15 cellular contexts compared by ENCODE assay signal in the genomic region with DNA sequence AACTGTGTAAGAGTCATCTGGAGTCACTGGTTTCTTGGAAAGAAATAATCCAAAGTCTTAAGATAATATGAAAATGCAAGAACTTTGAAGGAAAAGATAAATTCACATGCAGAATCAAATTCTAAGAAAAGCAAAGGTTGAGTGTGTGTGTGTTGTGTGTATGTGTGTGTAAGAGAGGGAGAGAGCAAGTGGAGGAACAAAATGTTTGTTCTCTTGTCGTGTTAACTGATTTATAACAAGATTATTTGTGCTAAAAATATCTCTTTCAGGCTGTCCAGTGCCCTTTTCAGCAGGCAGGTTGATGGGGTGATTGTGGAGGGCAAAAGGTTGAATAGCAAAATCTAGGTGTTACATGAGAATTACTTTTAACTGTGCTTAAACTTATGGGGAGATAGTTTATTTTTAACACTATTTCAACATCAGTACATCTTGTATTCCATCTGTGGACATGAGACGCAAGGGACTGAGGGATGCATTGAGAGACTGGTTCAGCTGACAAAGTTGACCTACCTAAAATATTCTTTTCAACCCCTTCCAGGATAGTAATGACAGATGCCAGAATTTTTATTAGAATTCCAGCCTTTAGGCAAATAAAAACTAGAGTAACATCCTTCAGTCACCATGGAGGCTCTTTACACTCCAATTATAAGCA.
"Had no signal": no experiment of that assay in that cellular context is flagged by ENCODE, and none has a peak within 500 bp of the region (broad histone marks: within the 10 kb centered on the region; RNA-seq: fewer than 3 reads in every experiment).

No MANE protein-coding gene starts in this region.

- H3K27ac ChIP-seq: colonic mucosa, heart right ventricle, right atrium auricular region, suprapubic skin had no signal

- H3K4me3 ChIP-seq: colonic mucosa, heart right ventricle, right atrium auricular region, smooth muscle cell, suprapubic skin, thyroid gland had no signal

- H3K27me3 ChIP-seq: colonic mucosa, heart right ventricle, right atrium auricular region, suprapubic skin, thyroid gland had no signal

- H3K9me3 ChIP-seq: colonic mucosa, heart right ventricle, right atrium auricular region, suprapubic skin, thyroid gland had no signal

- ATAC-seq: left lobe of liver; naive thymus-derived CD4-positive, alpha-beta T cell had no signal

- H3K4me1 ChIP-seq: colonic mucosa had no signal

- H3K36me3 ChIP-seq: colonic mucosa, heart right ventricle, right atrium auricular region, suprapubic skin, thyroid gland had no signal

- DNase-seq: cerebellar nuclear complex; colonic mucosa; dermis blood vessel endothelial cell; foreskin melanocyte; heart right ventricle; islet precursor cell; midbrain; naive thymus-derived CD4-positive, alpha-beta T cell; stimulated activated CD4-positive, alpha-beta T cell treated with anti-CD3 and anti-CD28 coated beads, Interleukin-2, amount 100 ng/mL, for 48 hours; stimulated activated naive CD4-positive, alpha-beta T cell treated with Interleukin-2 at 50 U/mL for 16 hours; thyroid gland had no signal
